8 cellular contexts compared by ENCODE assay signal in genomic region chr17:38705523-38705802, GRCh38. TPM values are rescaled to one million over a fixed set of nuclear protein-coding genes. Genes with fewer than 3 reads are reported as not detected.
DNase-seq lines count a peak whose midpoint lies in the region; ATAC-seq and TF ChIP-seq lines count a peak whose summit lies in the region.

No MANE protein-coding gene starts in this region.

- no peak for TF ChIP-seq POLR2A in tibial nerve (IDR thresholded peaks at IDR 0.05)

- H3K27me3 Mint-ChIP-seq in activated CD8-positive, alpha-beta memory T cell treated with anti-CD3 and anti-CD28 coated beads, Interleukin-2, amount 10 ng/mL, durations not matched to agents 7 days and 5 days = no peaks in the 10 kb centered on the region
- H3K27me3 Mint-ChIP-seq in activated naive CD8-positive, alpha-beta T cell treated with anti-CD3 and anti-CD28 coated beads, Interleukin-2, amount 10 ng/mL, durations not matched to agents 7 days and 5 days = no peaks in the 10 kb centered on the region

- DNase-seq in activated CD8-positive, alpha-beta memory T cell treated with anti-CD3 and anti-CD28 coated beads, Interleukin-2, amount 10 ng/mL, durations not matched to agents 7 days and 5 days = no peak
- no peak for DNase-seq in activated CD8-positive, alpha-beta memory T cell treated with anti-CD3 and anti-CD28 coated beads, Interleukin-2, amount 50 U/mL, for 4 hours
- DNase-seq in activated naive CD8-positive, alpha-beta T cell treated with anti-CD3 and anti-CD28 coated beads, Interleukin-2, amount 10 ng/mL, durations not matched to agents 7 days and 5 days = peak; percentile 66
- DNase-seq in kidney epithelial cell (ENCODE audit: low read depth) (no peak), tibial nerve (ENCODE audit: low spot score in 2 of 2) (no peak), DMS153 treated with DMSO at 0.1 percent for 48 hours (lab: John Stamatoyannopoulos, UW; ENCODE audit: unreplicated experiment) (no peak), NCI-H1694 treated with DMSO at 0.1 percent for 48 hours (lab: John Stamatoyannopoulos, UW) (no peak), middle frontal gyrus (ENCODE audit: extremely low spot score, low spot score) (no peak)

- H3K27ac Mint-ChIP-seq in activated CD8-positive, alpha-beta memory T cell treated with anti-CD3 and anti-CD28 coated beads, Interleukin-2, amount 10 ng/mL, durations not matched to agents 7 days and 5 days = peak overlapping the region; percentile 58
- H3K27ac Mint-ChIP-seq in activated naive CD8-positive, alpha-beta T cell treated with anti-CD3 and anti-CD28 coated beads, Interleukin-2, amount 10 ng/mL, durations not matched to agents 7 days and 5 days = peak overlapping the region; percentile 70

- H3K4me1 Mint-ChIP-seq in activated CD8-positive, alpha-beta memory T cell treated with anti-CD3 and anti-CD28 coated beads, Interleukin-2, amount 10 ng/mL, durations not matched to agents 7 days and 5 days = peaks cover 47% of the 10 kb centered on the region
- H3K4me1 Mint-ChIP-seq in activated naive CD8-positive, alpha-beta T cell treated with anti-CD3 and anti-CD28 coated beads, Interleukin-2, amount 10 ng/mL, durations not matched to agents 7 days and 5 days = peaks cover 36% of the 10 kb centered on the region

- TF ChIP-seq EP300 in tibial nerve (IDR thresholded peaks at IDR 0.05) = no peak

- CTCF ChIA-PET in activated CD8-positive, alpha-beta memory T cell treated with anti-CD3 and anti-CD28 coated beads, Interleukin-2, amount 10 ng/mL, durations not matched to agents 7 days and 5 days (lab: Charles Lee) = interaction anchor here (1.4 to 3.8 kb wide), 4 partner anchors 23 to 29 kb away, joined by 7 to 33 read pairs (median 23); partner anchors contain the start of gene CISD3

- H3K27ac ChIP-seq in tibial nerve = peak overlapping the region; percentile 92 to 98 (median 96)

- no peak for ATAC-seq in activated CD8-positive, alpha-beta memory T cell treated with anti-CD3 and anti-CD28 coated beads, Interleukin-2, amount 10 ng/mL, durations not matched to agents 7 days and 5 days
- ATAC-seq in activated naive CD8-positive, alpha-beta T cell treated with anti-CD3 and anti-CD28 coated beads, Interleukin-2, amount 10 ng/mL, durations not matched to agents 7 days and 5 days (ENCODE audit: low read depth) = no peak

- H3K27me3 ChIP-seq in kidney epithelial cell (ENCODE audit: control insufficient read depth, insufficient read depth, low read length) (no peaks in the 10 kb centered on the region), tibial nerve (no peaks in the 10 kb centered on the region)

- WGBS in tibial nerve, 2 donors = 0% methylated on average over 10 to 15 of the region's 32 CpGs

- POLR2A ChIA-PET in activated naive CD8-positive, alpha-beta T cell treated with anti-CD3 and anti-CD28 coated beads, Interleukin-2, amount 10 ng/mL, durations not matched to agents 7 days and 5 days (lab: Charles Lee) = interaction anchor here (0.7 to 5.2 kb wide), 14 partner anchors 9 to 164 kb away, joined by 3 to 111 read pairs (median 8); partner anchors contain the start of genes EPOP and LASP1

- H3K4me3 ChIP-seq in kidney epithelial cell (ENCODE audit: low read depth, low read length) (peak overlapping the region; percentile 45), tibial nerve (peak overlapping the region; percentile 66 to 87 (median 80))

- no peaks in the 10 kb centered on the region for H3K9me3 ChIP-seq in tibial nerve

- TF ChIP-seq CTCF in kidney epithelial cell (IDR thresholded peaks at IDR 0.05; ENCODE audit: insufficient read depth, low read length, poor library complexity, severe bottlenecking) (no peak), tibial nerve (IDR thresholded peaks at IDR 0.05) (no peak)

- H3K36me3 Mint-ChIP-seq in activated CD8-positive, alpha-beta memory T cell treated with anti-CD3 and anti-CD28 coated beads, Interleukin-2, amount 10 ng/mL, durations not matched to agents 7 days and 5 days = peaks cover 29% of the 10 kb centered on the region
- H3K36me3 Mint-ChIP-seq in activated naive CD8-positive, alpha-beta T cell treated with anti-CD3 and anti-CD28 coated beads, Interleukin-2, amount 10 ng/mL, durations not matched to agents 7 days and 5 days = peaks cover 14% of the 10 kb centered on the region

- H3K9me3 Mint-ChIP-seq in activated CD8-positive, alpha-beta memory T cell treated with anti-CD3 and anti-CD28 coated beads, Interleukin-2, amount 10 ng/mL, durations not matched to agents 7 days and 5 days (ENCODE audit: low read depth) = no peaks in the 10 kb centered on the region
- no peaks in the 10 kb centered on the region for H3K9me3 Mint-ChIP-seq in activated naive CD8-positive, alpha-beta T cell treated with anti-CD3 and anti-CD28 coated beads, Interleukin-2, amount 10 ng/mL, durations not matched to agents 7 days and 5 days

- H3K4me3 Mint-ChIP-seq in activated CD8-positive, alpha-beta memory T cell treated with anti-CD3 and anti-CD28 coated beads, Interleukin-2, amount 10 ng/mL, durations not matched to agents 7 days and 5 days = peak overlapping the region; percentile 90
- H3K4me3 Mint-ChIP-seq in activated naive CD8-positive, alpha-beta T cell treated with anti-CD3 and anti-CD28 coated beads, Interleukin-2, amount 10 ng/mL, durations not matched to agents 7 days and 5 days = peak overlapping the region; percentile 69

- H3K36me3 ChIP-seq in kidney epithelial cell (ENCODE audit: control insufficient read depth, insufficient read depth, low read length) (peaks cover 4% of the 10 kb centered on the region), tibial nerve (peaks cover 0 to 29% (median 0%) of the 10 kb centered on the region in 3 donors)

- H3K4me1 ChIP-seq in tibial nerve = peaks cover 0 to 46% (median 21%) of the 10 kb centered on the region in 4 donors

RNA-seq across cellular contexts. Expression of gene MLLT6, which starts 0.4 kb away (rescaled TPM):
- total RNA-seq in activated CD8-positive, alpha-beta memory T cell treated with anti-CD3 and anti-CD28 coated beads, Interleukin-2, amount 10 ng/mL, durations not matched to agents 7 days and 5 days = 100 to 1,000 TPM; 223 to 247 TPM
- 100 to 1,000 TPM; 333 to 343 TPM for total RNA-seq in activated naive CD8-positive, alpha-beta T cell treated with anti-CD3 and anti-CD28 coated beads, Interleukin-2, amount 10 ng/mL, durations not matched to agents 7 days and 5 days
- total RNA-seq in kidney epithelial cell = 42.7 and 46.7 TPM in 2 replicates
- total RNA-seq in tibial nerve = 100 to 1,000 TPM in 2 of 4 donors, 10 to 100 TPM in 2; 83.9 to 185 (median 116) TPM

RNA-seq across cellular contexts. Expression of gene CISD3, which starts 24.7 kb away (rescaled TPM):
- 10 to 100 TPM; 51.3 to 54.3 TPM for total RNA-seq in activated CD8-positive, alpha-beta memory T cell treated with anti-CD3 and anti-CD28 coated beads, Interleukin-2, amount 10 ng/mL, durations not matched to agents 7 days and 5 days
- total RNA-seq in activated naive CD8-positive, alpha-beta T cell treated with anti-CD3 and anti-CD28 coated beads, Interleukin-2, amount 10 ng/mL, durations not matched to agents 7 days and 5 days = 10 to 100 TPM; 30.4 to 37.3 TPM
- total RNA-seq in kidney epithelial cell (3.4 and 4.1 TPM in 2 replicates), tibial nerve (10 to 100 TPM; 10.2 to 19.2 (median 16.5) TPM)

RNA-seq across cellular contexts. Expression of gene EPOP, which starts 30.7 kb away (rescaled TPM):
- total RNA-seq in activated CD8-positive, alpha-beta memory T cell treated with anti-CD3 and anti-CD28 coated beads, Interleukin-2, amount 10 ng/mL, durations not matched to agents 7 days and 5 days = 10 to 100 TPM; 10.4 to 20.1 TPM
- 1 to 10 TPM; 7.2 TPM for total RNA-seq in activated naive CD8-positive, alpha-beta T cell treated with anti-CD3 and anti-CD28 coated beads, Interleukin-2, amount 10 ng/mL, durations not matched to agents 7 days and 5 days
- 6.2 and 6.4 TPM in 2 replicates for total RNA-seq in kidney epithelial cell
- total RNA-seq in tibial nerve = 1 to 10 TPM; 1.3 to 5.7 (median 4.6) TPM

RNA-seq across cellular contexts. Expression of gene PCGF2, which starts 42.7 kb away (rescaled TPM):
- 1 to 10 TPM; 2.1 to 2.5 TPM for total RNA-seq in activated CD8-positive, alpha-beta memory T cell treated with anti-CD3 and anti-CD28 coated beads, Interleukin-2, amount 10 ng/mL, durations not matched to agents 7 days and 5 days
- total RNA-seq in activated naive CD8-positive, alpha-beta T cell treated with anti-CD3 and anti-CD28 coated beads, Interleukin-2, amount 10 ng/mL, durations not matched to agents 7 days and 5 days = 1 to 10 TPM; 1.8 to 2.0 TPM
- total RNA-seq in kidney epithelial cell (20.8 and 25.1 TPM in 2 replicates), tibial nerve (10 to 100 TPM in 3 of 4 donors, 1 to 10 TPM in 1; 7.7 to 50.0 (median 17.6) TPM)

RNA-seq across cellular contexts. Expression of gene PSMB3, which starts 47.1 kb away (rescaled TPM):
- 100 to 1,000 TPM; 246 to 303 TPM for total RNA-seq in activated CD8-positive, alpha-beta memory T cell treated with anti-CD3 and anti-CD28 coated beads, Interleukin-2, amount 10 ng/mL, durations not matched to agents 7 days and 5 days
- total RNA-seq in activated naive CD8-positive, alpha-beta T cell treated with anti-CD3 and anti-CD28 coated beads, Interleukin-2, amount 10 ng/mL, durations not matched to agents 7 days and 5 days = 100 to 1,000 TPM; 182 to 189 TPM
- 166 TPM in 2 replicates for total RNA-seq in kidney epithelial cell
- 100 to 1,000 TPM in 3 of 4 donors, 10 to 100 TPM in 1; 88.8 to 146 (median 141) TPM for total RNA-seq in tibial nerve
